8 cellular contexts compared by ENCODE assay signal in genomic region chr3:119810018-119810435, GRCh38. TPM values are rescaled to one million over a fixed set of nuclear protein-coding genes. Genes with fewer than 3 reads are reported as not detected.
DNase-seq lines count a peak whose midpoint lies in the region; ATAC-seq and TF ChIP-seq lines count a peak whose summit lies in the region.

No MANE protein-coding gene starts in this region.

- H3K4me1 Mint-ChIP-seq in progenitor cell of endocrine pancreas (ENCODE audit: low read depth): no peaks in the 10 kb centered on the region

- ATAC-seq in GM19463 (IDR thresholded peaks at IDR 0.05; ENCODE audit: unreplicated experiment): peak; percentile 82
- ATAC-seq in HG03575 (IDR thresholded peaks at IDR 0.05; ENCODE audit: extremely low read depth, insufficient number of reproducible peaks, low FRiP score, unreplicated experiment): peak; percentile 67

- DNase-seq in COLO668 (lab: John Stamatoyannopoulos, UW; ENCODE audit: unreplicated experiment) (peak; percentile 50), fibroblast of lung (ENCODE audit: low read depth in 2 of 2) (peak; percentile 32 to 39), renal cortical epithelial cell (ENCODE audit: low read depth) (peak; percentile 23), HuH-7.5 (ENCODE audit: low spot score) (no peak), progenitor cell of endocrine pancreas (ENCODE audit: low spot score, unreplicated experiment) (no peak)
- peak; percentile 67 for DNase-seq in activated CD8-positive, alpha-beta memory T cell treated with anti-CD3 and anti-CD28 coated beads, Interleukin-2, amount 50 U/mL, for 4 hours

- no peak overlapping the region for H3K27ac ChIP-seq in fibroblast of lung (ENCODE audit: insufficient read depth, low read length)

- H4K20me1 ChIP-seq in fibroblast of lung (ENCODE audit: control insufficient read depth, extremely low read depth, insufficient read depth, low read length): no peaks in the 10 kb centered on the region

- H3K4me3 Mint-ChIP-seq in progenitor cell of endocrine pancreas (ENCODE audit: low read depth): no peak overlapping the region

- peak overlapping the region; percentile 30 to 53 (median 38) for H3K4me3 ChIP-seq in fibroblast of lung (replicated peaks in 1 of 4; ENCODE audit: control extremely low read depth in 1 of 4, insufficient read depth in 1 of 4, low read depth in 3 of 4, low read length in 4 of 4)

- H3K9me3 ChIP-seq in fibroblast of lung (ENCODE audit: control insufficient read depth, insufficient read depth, low read depth, low read length): no peaks in the 10 kb centered on the region

- H2AFZ ChIP-seq in fibroblast of lung (ENCODE audit: low read length): peak overlapping the region; percentile 5

- H3K4me1 ChIP-seq in fibroblast of lung (ENCODE audit: control insufficient read depth, extremely low read depth, insufficient read depth, low read length): peaks cover 2% of the 10 kb centered on the region

- H3K36me3 Mint-ChIP-seq in progenitor cell of endocrine pancreas (ENCODE audit: insufficient read depth): no peaks in the 10 kb centered on the region

- no peaks in the 10 kb centered on the region for H3K36me3 ChIP-seq in fibroblast of lung (ENCODE audit: control insufficient read depth, insufficient read depth, low read length)

- peaks cover 32% of the 10 kb centered on the region for H3K27me3 ChIP-seq in fibroblast of lung (ENCODE audit: control insufficient read depth, insufficient read depth, low read length)

- H3K79me2 ChIP-seq in fibroblast of lung (ENCODE audit: control insufficient read depth, insufficient read depth, low read length): no peaks in the 10 kb centered on the region

- no peak overlapping the region for H3K27ac Mint-ChIP-seq in progenitor cell of endocrine pancreas

- no peak overlapping the region for H3K9ac ChIP-seq in fibroblast of lung (ENCODE audit: insufficient read depth, low read length)

- H3K9me3 Mint-ChIP-seq in progenitor cell of endocrine pancreas (ENCODE audit: low read depth): no peaks in the 10 kb centered on the region

- H3K27me3 Mint-ChIP-seq in progenitor cell of endocrine pancreas: no peaks in the 10 kb centered on the region

- H3K4me2 ChIP-seq in fibroblast of lung (ENCODE audit: extremely low read depth, insufficient read depth, low read length): peak overlapping the region; percentile 78

- TF ChIP-seq CTCF in fibroblast of lung (conservative IDR thresholded peaks at IDR 0.05 in 1 of 2, IDR thresholded peaks at IDR 0.05 in 1 of 2; ENCODE audit: low read depth in 1 of 2, low read length in 2 of 2) (peak; percentile 21 to 29), progenitor cell of endocrine pancreas (IDR thresholded peaks at IDR 0.05; ENCODE audit: unreplicated experiment) (no peak)

RNA-seq across cellular contexts. Expression of gene NR1I2, which starts 28.1 kb away (rescaled TPM):
- total RNA-seq in fibroblast of lung: under 0.01 TPM in 1 of 2 replicates, not detected in the other
- 0.03 TPM in 1 of 2 replicates, not detected in the other for polyA plus RNA-seq in fibroblast of lung
- polyA plus RNA-seq in fibroblast of lung (2012): not detected in 2 replicates
- polyA minus RNA-seq in fibroblast of lung (ENCODE audit: low replicate concordance): not detected in 2 replicates
- total RNA-seq in renal cortical epithelial cell: 0.20 TPM in 1 of 2 replicates, not detected in the other
- total RNA-seq in progenitor cell of endocrine pancreas: 0.62 and 1.0 TPM in 2 replicates

Comparison
In these comparisons a context has a peak if more than half of its experiments do, and no peak if none do; other contexts are left out.
1. DNase-seq: peak in COLO668 (single experiment), activated CD8-positive, alpha-beta memory T cell treated with anti-CD3 and anti-CD28 coated beads, Interleukin-2, amount 50 U/mL, for 4 hours (single experiment), fibroblast of lung (2 of 2) and renal cortical epithelial cell (single experiment); none in HuH-7.5 (single experiment) and progenitor cell of endocrine pancreas (single experiment).